ENCODE assay signal across 17 cellular contexts in genomic region chr22:50048066-50048765, GRCh38. TPM values are rescaled to one million over a fixed set of nuclear protein-coding genes. Genes with fewer than 3 reads are reported as not detected.
A peak's percentile ranks its signal among the peaks of the same experiment; 100 is the strongest.
DNase-seq lines count a peak whose midpoint lies in the region; ATAC-seq and TF ChIP-seq lines count a peak whose summit lies in the region.
"Had no signal": no experiment of that assay in that cellular context is flagged by ENCODE, and none has a peak within 500 bp of the region (broad histone marks: within the 10 kb centered on the region; RNA-seq: fewer than 3 reads in every experiment).

No MANE protein-coding gene starts in this region.

- no CpG with 5 or more reads among the region's 12 CpGs for WGBS in neuronal stem cell (ENCODE audit: extremely low coverage in 2 of 2, insufficient read length in 2 of 2, insufficient replicate concordance in 1 of 2), 2 donors

- no peak for TF ChIP-seq CTCF in mucosa of descending colon (IDR thresholded peaks at IDR 0.05)

- peak overlapping the region; percentile 76 for H3K18ac ChIP-seq in neuronal stem cell (ENCODE audit: low read length)

- H4K91ac ChIP-seq in neuronal stem cell (ENCODE audit: low read depth, low read length, poor library complexity) = no peak overlapping the region

- H3K23ac ChIP-seq in neuronal stem cell (ENCODE audit: low read depth, low read length, poor library complexity) = no peak overlapping the region

- no peak overlapping the region for H3K4me2 ChIP-seq in neuronal stem cell (ENCODE audit: insufficient read depth, low read length, poor library complexity, severe bottlenecking)
- H3K4me2 ChIP-seq: BLaER1 treated with 17β-estradiol and CSF1 and Interleukin-3, amounts not matched to agents 10 nM and 100 nM; GM23338 had no signal

- no peak overlapping the region for H3K4ac ChIP-seq in neuronal stem cell (ENCODE audit: low read length)

- peaks cover 4% of the 10 kb centered on the region for H3K79me1 ChIP-seq in neuronal stem cell (ENCODE audit: low read depth, low read length)

- H3K4me3 ChIP-seq in H7 (ENCODE audit: insufficient read depth, low read depth, low read length) = no peak overlapping the region
- no peak overlapping the region for H3K4me3 ChIP-seq in SJCRH30
- H3K4me3 ChIP-seq in mucosa of descending colon = no peak overlapping the region
- no peak overlapping the region for H3K4me3 ChIP-seq in neuronal stem cell (ENCODE audit: low read length in 2 of 2)
- H3K4me3 ChIP-seq: BLaER1 treated with 17β-estradiol and CSF1 and Interleukin-3, amounts not matched to agents 10 nM and 100 nM; GM23338 had no signal

- H3K9me3 ChIP-seq in SJCRH30 (replicated peaks) (peaks cover 1% of the 10 kb centered on the region; the same call in 1 of the 2 replicates), mucosa of descending colon (peaks cover under 1% of the 10 kb centered on the region), neuronal stem cell (replicated peaks in 1 of 2; ENCODE audit: control insufficient read depth in 2 of 2, insufficient read depth in 1 of 2, low read depth in 1 of 2, low read length in 2 of 2) (no peaks in the 10 kb centered on the region)

- no peak overlapping the region for H2BK5ac ChIP-seq in neuronal stem cell (ENCODE audit: low read length)

- no peak overlapping the region for H3K9ac ChIP-seq in neuronal stem cell (ENCODE audit: low read depth, low read length, poor library complexity)
- H3K9ac ChIP-seq: BLaER1 treated with 17β-estradiol and CSF1 and Interleukin-3, amounts not matched to agents 10 nM and 100 nM had no signal

- no peak overlapping the region for H4K8ac ChIP-seq in neuronal stem cell (ENCODE audit: low read depth, low read length)

- intact Hi-C loops in mucosa of descending colon (cut with DNase I, micrococcal nuclease) = no loop called here
- intact Hi-C loops in left colon (cut with DNase I, micrococcal nuclease) = no loop called here

- H3K14ac ChIP-seq in neuronal stem cell (ENCODE audit: low read length) = no peak overlapping the region

- no peaks in the 10 kb centered on the region for H3K36me3 ChIP-seq in H7 (replicated peaks; ENCODE audit: control insufficient read depth, insufficient read depth, low read length)
- no peaks in the 10 kb centered on the region for H3K36me3 ChIP-seq in SJCRH30
- no peaks in the 10 kb centered on the region for H3K36me3 ChIP-seq in mucosa of descending colon (ENCODE audit: low read depth)
- H3K36me3 ChIP-seq in neuronal stem cell (replicated peaks in 1 of 2; ENCODE audit: control insufficient read depth in 2 of 2, insufficient read depth in 2 of 2, low read length in 2 of 2) = no peaks in the 10 kb centered on the region
- H3K36me3 ChIP-seq: BLaER1 treated with 17β-estradiol and CSF1 and Interleukin-3, amounts not matched to agents 10 nM and 100 nM had no signal

- peak overlapping the region; percentile 57 for H3K27ac ChIP-seq in SJCRH30
- H3K27ac ChIP-seq in neuronal stem cell (replicated peaks; ENCODE audit: low read length) = no peak overlapping the region
- H3K27ac ChIP-seq: BLaER1 treated with 17β-estradiol and CSF1 and Interleukin-3, amounts not matched to agents 10 nM and 100 nM had no signal

- H3K27me3 ChIP-seq in H7 (ENCODE audit: control insufficient read depth, insufficient read depth, low read length) (no peaks in the 10 kb centered on the region), SJCRH30 (no peaks in the 10 kb centered on the region; the same call in 1 of the 2 replicates), neuronal stem cell (ENCODE audit: control insufficient read depth in 3 of 3, insufficient read depth in 3 of 3, low read depth in 1 of 3, low read length in 3 of 3) (peaks cover 0 to 8% (median 0%) of the 10 kb centered on the region in 3 experiments)

- H2BK120ac ChIP-seq in neuronal stem cell (ENCODE audit: low read depth, low read length) = no peak overlapping the region

- no peak overlapping the region for H2AK5ac ChIP-seq in neuronal stem cell (ENCODE audit: low read depth, low read length)

- no peak overlapping the region for H2BK15ac ChIP-seq in neuronal stem cell (ENCODE audit: low read length)

- in situ Hi-C loops in ACHN (cut with HindIII; ENCODE audit: low pct_ligation_motif_present, low pct_unique_long_range_greater_than_20kb, low sequenced_read_pairs) = no loop called here

- H2BK12ac ChIP-seq in neuronal stem cell (ENCODE audit: low read length) = peak overlapping the region; percentile 90

- DNase-seq in H7 (peak; percentile 39), SJCRH30 (peak; percentile 93 to 96), mucosa of descending colon (peak in 2 of 3 donors; percentile 4 to 22), neuronal stem cell (ENCODE audit: low spot score) (no peak), NCI-H345 treated with DMSO at 0.1 percent for 48 hours (lab: John Stamatoyannopoulos, UW; ENCODE audit: unreplicated experiment) (no peak), retina (no peak), left colon (no peak), ACHN (no peak)
- DNase-seq: 8988T; Calu3; CD4-positive, CD25-positive, alpha-beta regulatory T cell; DMS 273 treated with DMSO at 0.1 percent for 48 hours; H9 had no signal

- ATAC-seq in mucosa of descending colon (no peak), left colon (no peak)
- ATAC-seq: GM23338 had no signal

- H3K4me1 ChIP-seq in SJCRH30 = peaks cover 15% of the 10 kb centered on the region
- H3K4me1 ChIP-seq in mucosa of descending colon (ENCODE audit: low read depth) = no peaks in the 10 kb centered on the region
- H3K4me1 ChIP-seq in neuronal stem cell (ENCODE audit: control insufficient read depth in 2 of 2, insufficient read depth in 1 of 2, low read depth in 1 of 2, low read length in 2 of 2) = peaks cover 0 to 2% of the 10 kb centered on the region in 2 donors

- no peak overlapping the region for H2AFZ ChIP-seq in neuronal stem cell (ENCODE audit: low read length)
- H2AFZ ChIP-seq: GM23338 had no signal

RNA-seq across cellular contexts. Expression of gene TTLL8, which starts 9.9 kb away (rescaled TPM):
- total RNA-seq in H7 (2014; rRNA removed; shearing (Covaris generic)) = not detected in 2 replicates
- total RNA-seq in SJCRH30 (2014; rRNA removed; shearing (Covaris generic)) = not detected in 2 replicates
- total RNA-seq in mucosa of descending colon (not detected), left colon (not detected)
- 0.06 TPM for polyA plus RNA-seq in neuronal stem cell (2013, experiment 1 of 2)
- polyA plus RNA-seq in neuronal stem cell (2013, experiment 2 of 2) = 0.01 TPM
- total RNA-seq: Calu3; CD4-positive, CD25-positive, alpha-beta regulatory T cell; Daoy; GM23338; H9; HT1080 had no signal
- polyA plus RNA-seq: CD4-positive, CD25-positive, alpha-beta regulatory T cell; GM23338 had no signal

RNA-seq across cellular contexts. Expression of gene IL17REL, which starts 35.7 kb away (rescaled TPM):
- 0.04 TPM in 1 of 2 replicates, not detected in the other for total RNA-seq in H7 (2014; rRNA removed; shearing (Covaris generic))
- total RNA-seq in SJCRH30 (2014; rRNA removed; shearing (Covaris generic)) = not detected in 2 replicates
- total RNA-seq in mucosa of descending colon = under 1 TPM in 2 of 3 donors, not detected in 1; 0.09 to 0.43 TPM
- polyA plus RNA-seq in neuronal stem cell (2013, experiment 1 of 2) = 0.07 TPM
- polyA plus RNA-seq in neuronal stem cell (2013, experiment 2 of 2) = 0.07 TPM
- under 1 TPM; 0.17 to 0.31 TPM for total RNA-seq in left colon
- total RNA-seq: Calu3, Daoy, HT1080 had no signal
- polyA plus RNA-seq: GM23338 had no signal

RNA-seq across cellular contexts. Expression of gene MLC1, which starts 37.0 kb away (rescaled TPM):
- total RNA-seq in H7 (2014; rRNA removed; shearing (Covaris generic)) = 0.14 TPM in 1 of 2 replicates, not detected in the other
- total RNA-seq in SJCRH30 (2014; rRNA removed; shearing (Covaris generic)) = 0.04 and 0.18 TPM in 2 replicates
- total RNA-seq in mucosa of descending colon (under 1 TPM in 1 of 3 donors, not detected in 2; 0.16 TPM), left colon (under 1 TPM in 1 of 2 donors, not detected in 1; 0.14 TPM)
- 0.07 TPM for polyA plus RNA-seq in neuronal stem cell (2013, experiment 1 of 2)
- polyA plus RNA-seq in neuronal stem cell (2013, experiment 2 of 2) = 0.04 TPM
- total RNA-seq: Calu3, Daoy, GM23338, H9 had no signal
- polyA plus RNA-seq: GM23338 had no signal

RNA-seq across cellular contexts. Expression of gene MOV10L1, which starts 41.6 kb away (rescaled TPM):
- not detected in 2 replicates for total RNA-seq in H7 (2014; rRNA removed; shearing (Covaris generic))
- total RNA-seq in SJCRH30 (2014; rRNA removed; shearing (Covaris generic)) = not detected in 2 replicates
- total RNA-seq in mucosa of descending colon = 1 to 10 TPM in 1 of 3 donors, under 1 TPM in 2; 0.29 to 1.0 (median 0.49) TPM
- 0.03 TPM for polyA plus RNA-seq in neuronal stem cell (2013, experiment 1 of 2)
- polyA plus RNA-seq in neuronal stem cell (2013, experiment 2 of 2) = 0.07 TPM
- under 1 TPM in 1 of 2 donors, not detected in 1; 0.70 TPM for total RNA-seq in left colon
- total RNA-seq: Calu3; CD4-positive, CD25-positive, alpha-beta regulatory T cell; H9; HT1080 had no signal
- polyA plus RNA-seq: CD4-positive, CD25-positive, alpha-beta regulatory T cell had no signal

Comparison
In these comparisons a context has a peak if more than half of its experiments do, and no peak if none do; other contexts are left out.
1. DNase-seq: peak in H7 (single experiment), SJCRH30 (2 of 2) and mucosa of descending colon (2 of 3); none in neuronal stem cell (single experiment), NCI-H345 treated with DMSO at 0.1 percent for 48 hours (single experiment), retina (single experiment), left colon (0 of 2) and ACHN (single experiment).